ENCODE assay signal across 38 cellular contexts in the genomic region with DNA sequence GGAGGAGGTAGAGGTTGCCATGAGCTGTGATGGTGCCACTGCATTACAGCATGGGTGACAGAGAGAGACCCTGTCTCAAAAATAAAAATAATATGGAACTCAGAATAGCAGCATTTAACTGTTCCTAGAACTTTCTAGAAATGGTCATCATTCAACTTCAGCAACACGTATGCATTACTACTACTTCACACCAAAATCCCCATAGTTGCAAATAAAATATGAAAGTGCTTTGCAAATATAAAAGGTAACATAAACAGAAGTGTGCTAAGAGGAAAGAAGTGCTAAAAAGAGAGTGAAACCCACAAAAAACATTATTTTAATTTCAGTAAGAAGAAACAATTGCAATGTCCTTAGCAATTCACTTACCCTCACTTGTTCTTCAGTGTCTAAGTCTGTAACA.
"Had no signal": no experiment of that assay in that cellular context is flagged by ENCODE, and none has a peak within 500 bp of the region (broad histone marks: within the 10 kb centered on the region; RNA-seq: fewer than 3 reads in every experiment).

No MANE protein-coding gene starts in this region.

- H3K4me1 Mint-ChIP-seq: activated CD4-positive, alpha-beta memory T cell treated with anti-CD3 and anti-CD28 coated beads, Interleukin-2, amount 10 ng/mL, durations not matched to agents 7 days and 5 days; activated CD4-positive, alpha-beta T cell treated with anti-CD3 and anti-CD28 coated beads for 36 hours; activated CD4-positive, alpha-beta T cell treated with anti-CD3 and anti-CD28 coated beads, Interleukin-2, amount 10 ng/mL, durations not matched to agents 7 days and 5 days; activated CD8-positive, alpha-beta memory T cell treated with anti-CD3 and anti-CD28 coated beads, Interleukin-2, amount 10 ng/mL, durations not matched to agents 7 days and 5 days; activated naive CD8-positive, alpha-beta T cell treated with anti-CD3 and anti-CD28 coated beads for 36 hours; activated T-helper 17 cell treated with anti-CD3 and anti-CD28 coated beads, Interleukin-2, amount 50 U/mL, for 72 hours had no signal

- H3K4me3 Mint-ChIP-seq: activated CD4-positive, alpha-beta memory T cell treated with anti-CD3 and anti-CD28 coated beads, Interleukin-2, amount 10 ng/mL, durations not matched to agents 7 days and 5 days; activated CD4-positive, alpha-beta T cell treated with anti-CD3 and anti-CD28 coated beads for 36 hours; activated CD4-positive, alpha-beta T cell treated with anti-CD3 and anti-CD28 coated beads, Interleukin-2, amount 10 ng/mL, durations not matched to agents 7 days and 5 days; activated CD8-positive, alpha-beta memory T cell treated with anti-CD3 and anti-CD28 coated beads, Interleukin-2, amount 10 ng/mL, durations not matched to agents 7 days and 5 days; activated CD8-positive, alpha-beta T cell treated with anti-CD3 and anti-CD28 coated beads, Interleukin-2, amount 10 ng/mL, durations not matched to agents 7 days and 5 days; activated naive CD4-positive, alpha-beta T cell treated with anti-CD3 and anti-CD28 coated beads for 36 hours; activated naive CD8-positive, alpha-beta T cell treated with anti-CD3 and anti-CD28 coated beads for 36 hours; activated T-cell treated with anti-CD3 and anti-CD28 coated beads, Interleukin-2, amount 50 U/mL, for 4 hours; activated T-cell treated with anti-CD3 and anti-CD28 coated beads, Interleukin-2, amount 50 U/mL, for 72 hours; activated T-helper 1 cell treated with anti-CD3 and anti-CD28 coated beads, Interleukin-12 subunit alpha, Interleukin-12 subunit beta, Interleukin-2, Interleukin-4 antibody, amounts not matched to agents 30 ng/mL and 10 ng/mL and 1 ng/mL, durations not matched to agents 14 hours and 24 hours and 36 hours; activated T-helper 17 cell treated with anti-CD3 and anti-CD28 coated beads, Interleukin-2, amount 50 U/mL, for 72 hours; T-helper 1 cell treated with Interleukin-12 subunit alpha and Interleukin-12 subunit beta and Interleukin-4 antibody, amounts not matched to agents 30 μg/mL and 1 μg/mL, for 36 hours; T-helper 2 cell treated with Interferon-gamma antibody and Interleukin-4, amounts not matched to agents 5 μg/mL and 100 μg/mL, for 36 hours; WTC11 had no signal

- H3K36me3 Mint-ChIP-seq: activated naive CD4-positive, alpha-beta T cell treated with anti-CD3 and anti-CD28 coated beads, Interleukin-2, amount 50 U/mL, for 72 hours; activated naive CD8-positive, alpha-beta T cell treated with anti-CD3 and anti-CD28 coated beads for 36 hours; WTC11 had no signal

- H3K27ac ChIP-seq: adrenal gland, body of pancreas, brain microvascular endothelial cell, breast epithelium, WERI-Rb-1 had no signal

- H3K27ac Mint-ChIP-seq: activated CD4-positive, alpha-beta memory T cell treated with anti-CD3 and anti-CD28 coated beads, Interleukin-2, amount 10 ng/mL, durations not matched to agents 7 days and 5 days; activated CD4-positive, alpha-beta T cell treated with anti-CD3 and anti-CD28 coated beads for 36 hours; activated CD4-positive, alpha-beta T cell treated with anti-CD3 and anti-CD28 coated beads, Interleukin-2, amount 10 ng/mL, durations not matched to agents 7 days and 5 days; activated CD8-positive, alpha-beta memory T cell treated with anti-CD3 and anti-CD28 coated beads, Interleukin-2, amount 10 ng/mL, durations not matched to agents 7 days and 5 days; activated CD8-positive, alpha-beta T cell treated with anti-CD3 and anti-CD28 coated beads, Interleukin-2, amount 10 ng/mL, durations not matched to agents 7 days and 5 days; activated naive CD4-positive, alpha-beta T cell treated with anti-CD3 and anti-CD28 coated beads for 36 hours; activated naive CD4-positive, alpha-beta T cell treated with anti-CD3 and anti-CD28 coated beads, Interleukin-2, amount 50 U/mL, for 72 hours; activated naive CD8-positive, alpha-beta T cell treated with anti-CD3 and anti-CD28 coated beads for 36 hours; activated T-cell treated with anti-CD3 and anti-CD28 coated beads, Interleukin-2, amount 50 U/mL, for 72 hours; activated T-helper 1 cell treated with anti-CD3 and anti-CD28 coated beads, Interleukin-12 subunit alpha, Interleukin-12 subunit beta, Interleukin-2, Interleukin-4 antibody, amounts not matched to agents 30 ng/mL and 10 ng/mL and 1 ng/mL, durations not matched to agents 14 hours and 24 hours and 36 hours; activated T-helper 17 cell treated with anti-CD3 and anti-CD28 coated beads, Interleukin-2, amount 50 U/mL, for 72 hours; T-helper 1 cell treated with Interleukin-12 subunit alpha and Interleukin-12 subunit beta and Interleukin-4 antibody, amounts not matched to agents 30 μg/mL and 1 μg/mL, for 36 hours; T-helper 2 cell treated with Interferon-gamma antibody and Interleukin-4, amounts not matched to agents 5 μg/mL and 100 μg/mL, for 36 hours; WTC11 had no signal

- H3K4me3 ChIP-seq: adrenal gland, body of pancreas, breast epithelium had no signal

- H3K27me3 Mint-ChIP-seq: activated CD4-positive, alpha-beta T cell treated with anti-CD3 and anti-CD28 coated beads for 36 hours; activated naive CD8-positive, alpha-beta T cell treated with anti-CD3 and anti-CD28 coated beads for 36 hours had no signal

- H3K36me3 ChIP-seq: adrenal gland, brain microvascular endothelial cell, breast epithelium, WERI-Rb-1 had no signal

- H3K9me3 ChIP-seq: adrenal gland, body of pancreas, breast epithelium had no signal

- ATAC-seq: activated CD4-positive, alpha-beta T cell treated with anti-CD3 and anti-CD28 coated beads for 36 hours; activated CD4-positive, CD25-positive, alpha-beta regulatory T cell treated with anti-CD3 and anti-CD28 coated beads, Interleukin-2, amount 50 U/mL, for 24 hours; activated CD8-positive, alpha-beta memory T cell treated with anti-CD3 and anti-CD28 coated beads, Interleukin-2, amount 10 ng/mL, durations not matched to agents 7 days and 5 days; activated CD8-positive, alpha-beta T cell treated with anti-CD3 and anti-CD28 coated beads, Interleukin-2, amount 10 ng/mL, durations not matched to agents 7 days and 5 days; activated naive CD4-positive, alpha-beta T cell treated with anti-CD3 and anti-CD28 coated beads, Interleukin-2, amount 50 U/mL, for 72 hours; activated T-cell treated with anti-CD3 and anti-CD28 coated beads, Interleukin-2, amount 50 U/mL, for 4 hours; activated T-cell treated with anti-CD3 and anti-CD28 coated beads, Interleukin-2, amount 50 U/mL, for 72 hours; activated T-helper 17 cell treated with anti-CD3 and anti-CD28 coated beads, Interleukin-2, amount 50 U/mL, for 72 hours; body of pancreas; WTC11 had no signal

- DNase-seq: activated CD4-positive, alpha-beta memory T cell treated with anti-CD3 and anti-CD28 coated beads, Interleukin-2, amount 10 ng/mL, durations not matched to agents 7 days and 5 days; activated CD4-positive, alpha-beta T cell treated with anti-CD3 and anti-CD28 coated beads for 1 hour; activated CD4-positive, alpha-beta T cell treated with anti-CD3 and anti-CD28 coated beads for 36 hours; activated CD4-positive, alpha-beta T cell treated with anti-CD3 and anti-CD28 coated beads for 48 hours; activated CD4-positive, alpha-beta T cell treated with anti-CD3 and anti-CD28 coated beads, Interleukin-2, amount 10 ng/mL, durations not matched to agents 7 days and 5 days; activated CD4-positive, alpha-beta T cell treated with anti-CD3 and anti-CD28 coated beads, Interleukin-2, amount 50 U/mL, for 48 hours; activated CD4-positive, CD25-positive, alpha-beta regulatory T cell; activated CD8-positive, alpha-beta memory T cell treated with anti-CD3 and anti-CD28 coated beads for 24 hours; activated CD8-positive, alpha-beta memory T cell treated with anti-CD3 and anti-CD28 coated beads, Interleukin-2, amount 10 ng/mL, durations not matched to agents 7 days and 5 days; activated CD8-positive, alpha-beta memory T cell treated with anti-CD3 and anti-CD28 coated beads, Interleukin-2, amount 50 U/mL, for 48 hours; activated CD8-positive, alpha-beta T cell treated with anti-CD3 and anti-CD28 coated beads, Interleukin-2, amount 10 ng/mL, durations not matched to agents 7 days and 5 days; activated effector memory CD4-positive, alpha-beta T cell treated with anti-CD3 and anti-CD28 coated beads, Interleukin-2, amount 50 U/mL, for 16 hours; activated gamma-delta T cell treated with Interleukin-2 at 50 U/mL for 16 hours; activated naive CD4-positive, alpha-beta T cell; activated naive CD4-positive, alpha-beta T cell treated with anti-CD3 and anti-CD28 coated beads for 36 hours; activated naive CD4-positive, alpha-beta T cell treated with anti-CD3 and anti-CD28 coated beads, Interleukin-2, amount 50 U/mL, for 16 hours; activated naive CD8-positive, alpha-beta T cell treated with anti-CD3 and anti-CD28 coated beads for 36 hours; activated T-cell treated with anti-CD3 and anti-CD28 coated beads, Interleukin-2, amount 50 U/mL, for 1 hour; activated T-cell treated with anti-CD3 and anti-CD28 coated beads, Interleukin-2, amount 50 U/mL, for 4 hours; activated T-cell treated with anti-CD3 and anti-CD28 coated beads, Interleukin-2, amount 50 U/mL, for 72 hours; adrenal gland; amniotic stem cell; aorta; body of pancreas; brain microvascular endothelial cell; central memory CD4-positive, alpha-beta T cell; T-helper 1 cell; T-helper 2 cell; T-helper 9 cell; WERI-Rb-1 had no signal

- H3K4me1 ChIP-seq: adrenal gland, body of pancreas, breast epithelium had no signal

- H3K27me3 ChIP-seq: adrenal gland, body of pancreas, brain microvascular endothelial cell, breast epithelium had no signal

- H3K9me3 Mint-ChIP-seq: activated naive CD4-positive, alpha-beta T cell treated with anti-CD3 and anti-CD28 coated beads for 36 hours; activated naive CD4-positive, alpha-beta T cell treated with anti-CD3 and anti-CD28 coated beads, Interleukin-2, amount 50 U/mL, for 72 hours; activated naive CD8-positive, alpha-beta T cell treated with anti-CD3 and anti-CD28 coated beads for 36 hours; activated T-cell treated with anti-CD3 and anti-CD28 coated beads, Interleukin-2, amount 50 U/mL, for 4 hours; activated T-helper 17 cell treated with anti-CD3 and anti-CD28 coated beads, Interleukin-2, amount 50 U/mL, for 72 hours had no signal
